12 cellular contexts compared by ENCODE assay signal in genomic region chr6:16707101-16707783, GRCh38. TPM values are rescaled to one million over a fixed set of nuclear protein-coding genes. Genes with fewer than 3 reads are reported as not detected.
DNase-seq lines count a peak whose midpoint lies in the region; ATAC-seq, FAIRE-seq and TF ChIP-seq lines count a peak whose summit lies in the region.
"Had no signal": no experiment of that assay in that cellular context is flagged by ENCODE, and none has a peak within 500 bp of the region (broad histone marks: within the 10 kb centered on the region; RNA-seq: fewer than 3 reads in every experiment).

No MANE protein-coding gene starts in this region.

- CTCF ChIA-PET in HEK293T (lab: Yijun Ruan, JAX), result no interaction called here

- peaks cover 96% of the 10 kb centered on the region for H3K79me2 ChIP-seq in smooth muscle cell (ENCODE audit: low read depth)

- H3K9ac ChIP-seq in smooth muscle cell (ENCODE audit: low read depth), result no peak overlapping the region

- 100% methylated on average over 2 of the region's 2 CpGs for whole genome bisulfite sequencing in smooth muscle cell (ENCODE audit: low lambda C conversion rate)
- 69 to 100% methylated on average over 2 of the region's 2 CpGs for WGBS in gastroesophageal sphincter (ENCODE audit: low coverage in 1 of 2), 2 donors

- no peak for TF ChIP-seq POLR2A in gastroesophageal sphincter (IDR thresholded peaks at IDR 0.05)

- no peaks in the 10 kb centered on the region for H3K27me3 ChIP-seq in smooth muscle cell (ENCODE audit: low read depth)
- H3K27me3 ChIP-seq in gastroesophageal sphincter, result no peaks in the 10 kb centered on the region

- H4K20me1 ChIP-seq in smooth muscle cell (ENCODE audit: low read depth), result peaks cover 32% of the 10 kb centered on the region

- H3K36me3 Mint-ChIP-seq in T-helper 17 cell (ENCODE audit: low read depth), result peaks cover 2% of the 10 kb centered on the region

- H3K36me3 ChIP-seq in smooth muscle cell (ENCODE audit: low read depth) (no peaks in the 10 kb centered on the region), gastroesophageal sphincter (no peaks in the 10 kb centered on the region)
- H3K36me3 ChIP-seq: HAP-1 had no signal

- TF ChIP-seq CTCF in smooth muscle cell (IDR thresholded peaks at IDR 0.05; ENCODE audit: borderline replicate concordance, insufficient read depth, poor library complexity, severe bottlenecking), result no peak
- no peak for TF ChIP-seq CTCF in gastroesophageal sphincter (IDR thresholded peaks at IDR 0.05)

- H3K9me3 ChIP-seq in T-helper 17 cell (ENCODE audit: control insufficient read depth, low read length, poor library complexity, severe bottlenecking), result no peaks in the 10 kb centered on the region
- H3K9me3 ChIP-seq in smooth muscle cell (replicated peaks; ENCODE audit: low read depth), result no peaks in the 10 kb centered on the region
- H3K9me3 ChIP-seq in gastroesophageal sphincter, result no peaks in the 10 kb centered on the region
- H3K9me3 ChIP-seq: HAP-1 had no signal

- peak; percentile 90 for FAIRE-seq in GM18507 (lab: Jason Lieb, UNC)
- FAIRE-seq: urothelium cell line had no signal

- no peak overlapping the region for H3K4me3 Mint-ChIP-seq in T-helper 17 cell
- H3K4me3 Mint-ChIP-seq: brain had no signal

- H3K4me1 Mint-ChIP-seq in T-helper 17 cell, result peaks cover 45% of the 10 kb centered on the region

- H3K4me2 ChIP-seq in smooth muscle cell, result no peak overlapping the region

- H3K27ac Mint-ChIP-seq in T-helper 17 cell, result peak overlapping the region; percentile 66
- H3K27ac Mint-ChIP-seq: brain had no signal

- H3F3A ChIP-seq in smooth muscle cell (ENCODE audit: low read depth), result peaks cover 25% of the 10 kb centered on the region

- no peak overlapping the region for H3K4me3 ChIP-seq in smooth muscle cell
- H3K4me3 ChIP-seq in gastroesophageal sphincter, result no peak overlapping the region
- H3K4me3 ChIP-seq: HAP-1 had no signal

- TF ChIP-seq EP300 in gastroesophageal sphincter (IDR thresholded peaks at IDR 0.05), result no peak

- H3K4me1 ChIP-seq in smooth muscle cell (ENCODE audit: low read depth), result peaks cover 13% of the 10 kb centered on the region
- peaks cover under 1 to 44% (median 6%) of the 10 kb centered on the region in 3 donors for H3K4me1 ChIP-seq in gastroesophageal sphincter
- H3K4me1 ChIP-seq: HAP-1 had no signal

- ATAC-seq in HG02610 (IDR thresholded peaks at IDR 0.05; ENCODE audit: unreplicated experiment) (peak; percentile 50), T-helper 17 cell (no peak), gastroesophageal sphincter (no peak)
- ATAC-seq: sciatic nerve had no signal

- H2AFZ ChIP-seq in smooth muscle cell (ENCODE audit: low read depth), result no peak overlapping the region

- DNase-seq in GM18507 (ENCODE audit: extremely low spot score, insufficient read length, low read depth) (no peak), T-helper 17 cell (no peak), smooth muscle cell (lab: John Stamatoyannopoulos, UW; ENCODE audit: unreplicated experiment) (no peak), HEK293T (ENCODE audit: extremely low spot score) (no peak), NCI-H187 (lab: John Stamatoyannopoulos, UW) (no peak)
- DNase-seq: DMS 273 treated with DMSO at 0.1 percent for 48 hours had no signal

- H3K27ac ChIP-seq in smooth muscle cell (ENCODE audit: low read depth), result peak overlapping the region; percentile 31
- H3K27ac ChIP-seq in gastroesophageal sphincter, result no peak overlapping the region

- H3K27me3 Mint-ChIP-seq in T-helper 17 cell, result no peaks in the 10 kb centered on the region
- H3K27me3 Mint-ChIP-seq: brain had no signal

- POLR2A ChIA-PET in HEK293T (lab: Yijun Ruan, JAX), result no interaction called here

TF ChIP-seq in HEK293T, 16 proteins besides CTCF, POLR2A, EP300 and RAD21:
- no peak for TF ChIP-seq HDGF (IDR thresholded peaks at IDR 0.05; ENCODE audit: borderline replicate concordance)
- no peak for TF ChIP-seq BHLHE40 (IDR thresholded peaks at IDR 0.05; ENCODE audit: borderline replicate concordance)
- no peak for TF ChIP-seq L3MBTL2 (conservative IDR thresholded peaks at IDR 0.05)
- no peak for TF ChIP-seq LEF1 (IDR thresholded peaks at IDR 0.05; ENCODE audit: borderline replicate concordance)
- no peak for TF ChIP-seq FOXA1 (IDR thresholded peaks at IDR 0.05)
- no peak for TF ChIP-seq ARNT (IDR thresholded peaks at IDR 0.05)
- no peak for TF ChIP-seq SP1 (IDR thresholded peaks at IDR 0.05)
- TF ChIP-seq TARDBP (IDR thresholded peaks at IDR 0.05), result no peak
- no peak for TF ChIP-seq PKNOX1 (IDR thresholded peaks at IDR 0.05)
- TF ChIP-seq ZNF384 (IDR thresholded peaks at IDR 0.05), result no peak
- TF ChIP-seq SUZ12 (IDR thresholded peaks at IDR 0.05), result no peak
- TF ChIP-seq FOXK2 (IDR thresholded peaks at IDR 0.05), result no peak
- no peak for TF ChIP-seq FOXM1 (IDR thresholded peaks at IDR 0.05; ENCODE audit: borderline replicate concordance)
- TF ChIP-seq CTBP1 (IDR thresholded peaks at IDR 0.05; ENCODE audit: borderline replicate concordance), result no peak

RNA-seq across cellular contexts. Expression of gene ATXN1, which starts 54.0 kb away (rescaled TPM):
- total RNA-seq in T-helper 17 cell, result 100 to 1,000 TPM; 121 to 135 TPM
- 40.6 and 45.8 TPM in 2 replicates for total RNA-seq in smooth muscle cell
- 17.9 and 22.8 TPM in 2 replicates for polyA plus RNA-seq in smooth muscle cell
- total RNA-seq in gastroesophageal sphincter, result 10 to 100 TPM; 38.7 to 78.3 (median 62.6) TPM
